In the genomic region with DNA sequence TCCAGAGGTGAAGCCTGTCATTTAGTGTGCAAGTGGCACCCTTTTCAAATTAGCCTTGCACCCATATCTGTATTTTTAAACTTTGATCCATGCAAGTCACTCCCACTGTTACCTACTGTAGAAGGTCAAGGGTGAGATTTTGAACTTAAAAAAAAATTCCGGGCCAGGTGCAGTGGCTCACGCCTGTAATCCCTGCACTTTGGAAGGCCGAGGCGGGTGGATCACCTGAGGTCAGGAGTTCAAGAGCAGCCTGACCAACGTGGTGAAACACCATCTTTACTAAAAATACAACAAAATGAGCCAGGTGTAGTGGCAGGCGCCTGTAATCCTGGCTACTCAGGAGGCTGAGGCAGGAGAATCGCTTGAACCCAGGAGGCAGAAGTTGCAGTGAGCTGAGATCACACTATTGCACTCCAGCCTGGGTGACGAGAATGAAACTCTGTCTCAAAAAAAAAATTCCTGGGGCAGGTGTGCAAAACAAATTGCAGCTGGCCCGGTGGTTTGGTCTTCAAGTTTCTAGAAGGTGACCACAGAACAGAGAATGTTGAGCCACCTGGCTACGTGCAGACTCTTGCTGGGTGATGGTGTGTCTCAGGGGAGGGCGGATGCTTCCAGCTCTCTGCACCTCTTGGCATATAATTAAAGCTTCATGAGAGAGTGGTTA, we compare ENCODE assay signal across 7 cellular contexts.
DNase-seq lines count a peak whose midpoint lies in the region; ATAC-seq and TF ChIP-seq lines count a peak whose summit lies in the region.
"Not testable (repeated sequence)": the region's sequence is repeated elsewhere in the genome, so short reads cannot be mapped to it uniquely, and the experiment has no call there.

No MANE protein-coding gene starts in this region.

- not testable (repeated sequence) for H3K9me3 Mint-ChIP-seq in activated B cell treated with CpG ODN at 0.5 μM for 24 hours

- not testable (repeated sequence) for H3K27me3 Mint-ChIP-seq in activated B cell treated with CpG ODN at 0.5 μM for 24 hours

- peak overlapping the region; percentile 17 for H3K4me3 Mint-ChIP-seq in activated B cell treated with CpG ODN at 0.5 μM for 24 hours

- CTCF ChIA-PET in activated B cell treated with CpG ODN at 0.5 μM for 24 hours (lab: Charles Lee) = interaction anchor here (1.1 to 2.1 kb wide), 5 partner anchors 10 to 116 kb away, joined by 3 to 11 read pairs (median 4); a partner anchor contains a TSS

- TF ChIP-seq CTCF in activated B cell treated with CpG ODN at 0.5 μM for 24 hours (IDR thresholded peaks at IDR 0.05) = not testable (repeated sequence)

- H3K36me3 Mint-ChIP-seq in activated B cell treated with CpG ODN at 0.5 μM for 24 hours (ENCODE audit: low read depth) = not testable (repeated sequence)

- DNase-seq in NCI-H2107 treated with DMSO at 0.1 percent for 48 hours (lab: John Stamatoyannopoulos, UW; ENCODE audit: unreplicated experiment) = peak; percentile 87
- DNase-seq in activated B cell treated with CpG ODN at 0.5 μM for 24 hours = not testable (repeated sequence)

- POLR2A ChIA-PET in activated B cell treated with CpG ODN at 0.5 μM for 24 hours (lab: Charles Lee) = interaction anchor here (0.5 to 3.8 kb wide), 12 partner anchors 10 to 246 kb away, joined by 3 to 47 read pairs (median 4); a partner anchor contains a TSS

- H3K27ac Mint-ChIP-seq in activated B cell treated with CpG ODN at 0.5 μM for 24 hours = peak overlapping the region; percentile 79

- intact Hi-C loops in activated B cell treated with CpG ODN at 0.5 μM for 24 hours (cut with micrococcal nuclease) = loop anchor here (1.0 kb wide), 2 partner anchors 11 to 108 kb away; no protein-coding TSS in a partner anchor

- H3K4me1 Mint-ChIP-seq in activated B cell treated with CpG ODN at 0.5 μM for 24 hours = peaks cover 45% of the 10 kb centered on the region

- ATAC-seq in GM18508 (IDR thresholded peaks at IDR 0.05; ENCODE audit: insufficient read depth, unreplicated experiment) (peak; percentile 70), GM19372 (IDR thresholded peaks at IDR 0.05; ENCODE audit: low read depth, unreplicated experiment) (peak; percentile 87), GM21737 (IDR thresholded peaks at IDR 0.05; ENCODE audit: unreplicated experiment) (peak; percentile 78), HG03025 (IDR thresholded peaks at IDR 0.05; ENCODE audit: low FRiP score, unreplicated experiment) (peak; percentile 86), HG03469 (IDR thresholded peaks at IDR 0.05; ENCODE audit: unreplicated experiment) (peak; percentile 73), activated B cell treated with CpG ODN at 0.5 μM for 24 hours (ENCODE audit: low read depth) (peak; percentile 76)
